ENCODE assay signal across 8 cellular contexts in the genomic region with DNA sequence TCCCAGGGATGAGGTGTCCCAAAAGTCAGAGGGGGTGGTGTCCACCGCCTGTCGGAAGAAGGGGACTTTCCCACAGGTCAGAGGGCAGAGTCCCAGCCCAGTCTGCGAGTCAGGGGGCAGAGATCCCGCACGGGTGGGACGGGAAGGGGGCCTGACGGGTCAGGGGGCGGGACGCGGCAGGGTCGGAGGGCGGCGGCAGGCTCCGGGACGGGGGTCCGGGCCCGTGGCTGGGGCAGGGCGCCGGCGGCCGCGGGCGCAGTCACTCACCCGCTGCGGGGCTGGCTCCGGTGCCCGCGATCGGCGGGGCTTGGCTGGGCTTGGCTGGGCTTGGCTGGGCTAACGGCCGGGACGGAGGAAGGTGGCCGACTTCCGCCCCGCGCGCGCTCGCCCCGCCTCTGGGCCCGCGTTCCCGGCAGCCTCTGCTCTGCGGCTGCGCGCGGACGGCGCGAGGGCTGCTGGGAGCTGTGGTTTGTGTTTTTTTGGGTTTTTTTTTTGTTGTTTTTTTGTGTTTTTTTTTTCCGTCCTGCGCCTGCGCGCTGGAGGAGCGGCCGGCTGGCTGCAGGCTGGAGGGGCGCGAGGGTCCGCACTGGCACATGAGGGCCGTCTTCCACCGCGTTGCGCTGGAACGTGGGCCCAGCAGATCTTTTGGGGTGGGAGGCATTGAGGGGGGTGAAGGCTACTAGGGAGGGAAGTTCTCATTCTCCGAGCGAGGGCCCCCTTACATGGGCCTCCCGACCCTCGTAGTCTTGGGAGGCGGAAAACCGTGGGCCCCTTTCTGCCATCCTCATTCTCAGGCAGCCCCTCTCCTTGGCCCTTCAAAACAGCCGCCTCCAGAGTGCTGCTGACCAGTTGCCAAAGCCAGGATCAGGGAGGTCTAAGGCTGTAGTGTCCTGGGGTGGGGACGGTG. TPM values are rescaled to one million over a fixed set of nuclear protein-coding genes. Genes with fewer than 3 reads are reported as not detected.
DNase-seq lines count a peak whose midpoint lies in the region; ATAC-seq and TF ChIP-seq lines count a peak whose summit lies in the region.

CANT1 (minus strand) TSS at position 368 of the 907 bp plus-strand sequence. CDS start 12,142 bp downstream, outside the sequence.

- DNase-seq in GM04504 (ENCODE audit: low read depth), result peak; percentile 65
- DNase-seq in H9, result peak; percentile 87
- peak; percentile 91 for DNase-seq in MM.1S
- DNase-seq in T-cell, result peak; percentile 64 to 86 (median 78)
- peak; percentile 90 for DNase-seq in left cardiac atrium
- DNase-seq in prostate gland (ENCODE audit: low spot score), result peak; percentile 71
- DNase-seq in ureter (ENCODE audit: low spot score), result peak; percentile 84

- H3K36me3 Mint-ChIP-seq in H9 (ENCODE audit: insufficient read depth in 1 of 3, low read depth in 3 of 3) (peaks cover 6 to 7% (median 6%) of the 10 kb centered on the region in 3 experiments; a peak in 5 of 7 replicates), T-cell (no peaks in the 10 kb centered on the region)

- H3K4me3 Mint-ChIP-seq in H9 (peak within 1 kb of the TSS; percentile 89 to 95), T-cell (peak within 1 kb of the TSS; percentile 85 to 88 (median 87))

- no peak within 1 kb of the TSS for H4K8ac ChIP-seq in H9 (replicated peaks; ENCODE audit: insufficient read length, low read depth, low read length)

- H3K9me3 ChIP-seq in H9 (ENCODE audit: control insufficient read depth, low read depth, low read length) (peaks cover 13% of the 10 kb centered on the region), MM.1S (replicated peaks; ENCODE audit: insufficient read depth, low read length) (no peaks in the 10 kb centered on the region), prostate gland (no peaks in the 10 kb centered on the region)

- CTCF ChIA-PET in T-cell (lab: Charles Lee), result no interaction called here

- intact Hi-C loops in left cardiac atrium (cut with DNase I), result loop anchor here in 1 of 2 donors (2.0 to 10.0 kb wide), 2 partner anchors 65 to 385 kb away; partner anchors contain the start of gene ENGASE
- intact Hi-C loops in prostate gland (cut with DNase I), result no loop called here

- peaks cover 8% of the 10 kb centered on the region for H3K23me2 ChIP-seq in H9 (ENCODE audit: insufficient read length, low read depth, low read length, poor library complexity, severe bottlenecking)

- no peaks in the 10 kb centered on the region for H3F3A ChIP-seq in MM.1S (ENCODE audit: insufficient read depth, low read length)

- TF ChIP-seq CTCF in H9 (conservative IDR thresholded peaks at IDR 0.05), result no peak
- no peak for TF ChIP-seq CTCF in MM.1S (IDR thresholded peaks at IDR 0.05; ENCODE audit: low read length)
- TF ChIP-seq CTCF in prostate gland (IDR thresholded peaks at IDR 0.05), result no peak

- H3K27me3 Mint-ChIP-seq in H9 (ENCODE audit: low read depth) (peaks cover 79% of the 10 kb centered on the region), T-cell (peaks cover 2 to 4% of the 10 kb centered on the region in 2 donors)

- peak; percentile 73 for TF ChIP-seq POLR2A in prostate gland (IDR thresholded peaks at IDR 0.05)

- no peak within 1 kb of the TSS for H3K23ac ChIP-seq in H9 (ENCODE audit: insufficient read length, low read depth, low read length)

- no peak within 1 kb of the TSS for H2BK120ac ChIP-seq in H9 (ENCODE audit: low read depth, low read length, poor library complexity, severe bottlenecking)

- H3K79me1 ChIP-seq in H9 (ENCODE audit: insufficient read depth, low read depth, low read length, poor library complexity, severe bottlenecking), result no peaks in the 10 kb centered on the region

- no CpG with 5 or more reads among the region's 73 CpGs for WGBS in H9 (ENCODE audit: extremely low coverage, insufficient read length, low lambda C conversion rate)
- 1 to 2% (median 1%) methylated on average over 64 to 73 of the region's 73 CpGs for WGBS in adipose tissue, 3 donors
- under 1% methylated on average over 55 of the region's 73 CpGs for WGBS in prostate gland

- H3K4me1 ChIP-seq in H9 (ENCODE audit: insufficient read depth, low read length) (no peaks in the 10 kb centered on the region), MM.1S (ENCODE audit: low read length) (peaks cover 8% of the 10 kb centered on the region; the same call in 1 of the 2 replicates), prostate gland (replicated peaks) (peaks cover 16% of the 10 kb centered on the region)

- peak within 1 kb of the TSS; percentile 99 for H3K4me3 ChIP-seq in MM.1S (ENCODE audit: low read length)
- H3K4me3 ChIP-seq in prostate gland, result peak within 1 kb of the TSS; percentile 93 to 100

- H3K9me3 Mint-ChIP-seq in H9, result peaks cover 24 to 36% of the 10 kb centered on the region in 2 experiments
- peaks cover 0 to 4% (median 0%) of the 10 kb centered on the region in 3 donors for H3K9me3 Mint-ChIP-seq in T-cell

- H3K14ac ChIP-seq in H9 (ENCODE audit: insufficient read depth, low read length), result peak within 1 kb of the TSS; percentile 60

- POLR2A ChIA-PET in T-cell (lab: Charles Lee), result interaction anchor here (0.6 to 0.7 kb wide), 3 partner anchors 27 to 751 kb away, joined by 3 to 4 read pairs (median 3); no protein-coding TSS in a partner anchor

- H4K91ac ChIP-seq in H9 (ENCODE audit: insufficient read length, low read depth, low read length), result no peak within 1 kb of the TSS

- no peak within 1 kb of the TSS for H3K56ac ChIP-seq in H9 (ENCODE audit: insufficient read length, low read depth, low read length)

- H3K27ac ChIP-seq in H9 (ENCODE audit: insufficient read length, low read depth, low read length) (no peak within 1 kb of the TSS), MM.1S (ENCODE audit: low read length) (no peak within 1 kb of the TSS; the same call in 1 of the 2 replicates), adipose tissue (ENCODE audit: low read depth, low read length) (peak within 1 kb of the TSS; percentile 48), prostate gland (peak within 1 kb of the TSS; percentile 89 to 94)

- H4K5ac ChIP-seq in H9 (ENCODE audit: insufficient read length, low read depth, low read length), result no peak within 1 kb of the TSS

- no peak within 1 kb of the TSS for H2BK20ac ChIP-seq in H9 (ENCODE audit: low read depth, low read length, poor library complexity, severe bottlenecking)

- no peak within 1 kb of the TSS for H2BK5ac ChIP-seq in H9 (ENCODE audit: insufficient read length, low read length)

- ATAC-seq in T-cell (replicated peaks in 1 of 4) (peak; percentile 94 to 96 (median 96)), left cardiac atrium (peak; percentile 96 to 99)

- no peak within 1 kb of the TSS for H2BK15ac ChIP-seq in H9 (ENCODE audit: low read depth, low read length)

- H3K18ac ChIP-seq in H9 (ENCODE audit: insufficient read length, low read depth, low read length), result peak within 1 kb of the TSS; percentile 86

- H3K9me2 ChIP-seq in MM.1S (replicated peaks; ENCODE audit: insufficient read depth, low read length), result no peaks in the 10 kb centered on the region

- H3K4me1 Mint-ChIP-seq in H9, result peaks cover 15 to 27% of the 10 kb centered on the region in 2 experiments
- peaks cover 48 to 53% (median 49%) of the 10 kb centered on the region in 3 donors for H3K4me1 Mint-ChIP-seq in T-cell

- no peak within 1 kb of the TSS for H3K4ac ChIP-seq in H9 (ENCODE audit: low read depth, low read length)

- no peak within 1 kb of the TSS for H2BK12ac ChIP-seq in H9 (ENCODE audit: insufficient read length, low read depth, low read length)

- H4K20me1 ChIP-seq in H9 (ENCODE audit: control insufficient read depth, insufficient read depth, insufficient read length) (no peaks in the 10 kb centered on the region), MM.1S (ENCODE audit: insufficient read depth, low read length) (no peaks in the 10 kb centered on the region)

- H3K9ac ChIP-seq in H9 (ENCODE audit: extremely low read depth, insufficient read length, low read length), result peak within 1 kb of the TSS; percentile 66
- H3K9ac ChIP-seq in MM.1S (ENCODE audit: low read length), result peak within 1 kb of the TSS; percentile 85

- H3K27ac Mint-ChIP-seq in H9 (peak within 1 kb of the TSS in 1 of 3 experiments; percentile 86; a peak in 1 of 7 replicates), T-cell (peak within 1 kb of the TSS; percentile 94 to 95)

- H3K27me3 ChIP-seq in H9 (ENCODE audit: insufficient read depth, low read length) (peaks cover 30% of the 10 kb centered on the region; the same call in 1 of the 2 replicates), MM.1S (replicated peaks; ENCODE audit: insufficient read depth, low read length) (peaks cover 18% of the 10 kb centered on the region), prostate gland (replicated peaks; ENCODE audit: insufficient read depth) (no peaks in the 10 kb centered on the region)

- H3K36me3 ChIP-seq in MM.1S (replicated peaks; ENCODE audit: insufficient read depth, low read length) (no peaks in the 10 kb centered on the region), prostate gland (no peaks in the 10 kb centered on the region)

- H2AFZ ChIP-seq in H9 (ENCODE audit: low read length), result no peak within 1 kb of the TSS
- peak within 1 kb of the TSS; percentile 94 for H2AFZ ChIP-seq in MM.1S (ENCODE audit: low read length)

- H3K4me2 ChIP-seq in H9 (ENCODE audit: insufficient read depth, insufficient read length, low read length) (peak within 1 kb of the TSS; percentile 76), MM.1S (ENCODE audit: low read depth, low read length) (peak within 1 kb of the TSS; percentile 96)

- H2AK5ac ChIP-seq in H9 (ENCODE audit: insufficient read length, low read length), result no peak within 1 kb of the TSS

- no peak within 1 kb of the TSS for H3T11ph ChIP-seq in H9 (ENCODE audit: low read length)

- H3K79me2 ChIP-seq in H9 (ENCODE audit: insufficient read depth, low read length), result peaks cover 3% of the 10 kb centered on the region; the same call in 1 of the 2 replicates
- peaks cover 44% of the 10 kb centered on the region for H3K79me2 ChIP-seq in MM.1S (ENCODE audit: low read length)

RNA-seq across cellular contexts. Expression of gene CANT1, which starts in this region (rescaled TPM):
- total RNA-seq in H9 (2021) (32.4 and 33.0 TPM in 2 replicates), T-cell (10 to 100 TPM; 46.2 to 63.1 (median 57.7) TPM), left cardiac atrium (10 to 100 TPM; 30.5 to 33.3 TPM), prostate gland (100 to 1,000 TPM in 1 of 2 donors, 10 to 100 TPM in 1; 89.7 to 201 TPM), ureter (53.7 TPM)
- 10 to 100 TPM in 2 of 3 donors, 1 to 10 TPM in 1; 9.3 to 22.5 (median 16.9) TPM for polyA plus RNA-seq in adipose tissue

Comparison
In these comparisons a context has a peak if more than half of its experiments do, and no peak if none do; other contexts are left out.
1. H3K27ac ChIP-seq: peak in adipose tissue (single experiment) and prostate gland (2 of 2); none in H9 (single experiment) and MM.1S (single experiment).
2. Peak in every context shown above with its lines, with median percentiles within 50 percentile points of each other: DNase-seq.